Comparison of ENCODE assay signal across 21 cellular contexts in the genomic region with DNA sequence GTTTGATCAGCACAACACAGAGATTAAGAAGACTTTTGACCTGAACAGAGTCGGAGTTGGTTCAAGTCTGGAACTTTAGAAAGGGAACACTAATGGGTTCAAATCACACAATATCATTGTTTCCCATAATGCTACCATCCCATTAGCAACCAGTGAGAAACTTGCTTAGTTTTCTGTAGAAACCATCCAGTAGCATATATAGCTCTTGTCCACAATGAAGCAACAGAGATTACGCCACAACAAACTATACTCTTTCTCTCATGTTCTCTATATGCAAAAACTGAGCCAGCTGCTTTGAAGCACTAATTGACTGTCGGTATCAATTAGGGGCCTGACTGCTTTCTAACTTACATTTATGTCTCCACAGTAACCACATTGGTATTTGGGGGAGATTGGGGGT.
"Had no signal": no experiment of that assay in that cellular context is flagged by ENCODE, and none has a peak within 500 bp of the region (broad histone marks: within the 10 kb centered on the region; RNA-seq: fewer than 3 reads in every experiment).

No MANE protein-coding gene starts in this region.

- H3K79me2 ChIP-seq: parathyroid adenoma had no signal

- H3K9me3 ChIP-seq: psoas muscle, sigmoid colon had no signal

- H3K9ac ChIP-seq: parathyroid adenoma had no signal

- H3K4me1 ChIP-seq: parathyroid adenoma, psoas muscle, sigmoid colon had no signal

- H3K27me3 ChIP-seq: heart left ventricle, right atrium auricular region, sigmoid colon had no signal

- H2AFZ ChIP-seq: parathyroid adenoma had no signal

- FAIRE-seq: colon, endothelial cell of umbilical vein, islet of Langerhans had no signal

- H3K4me3 ChIP-seq: heart left ventricle, psoas muscle, right atrium auricular region, sigmoid colon, skin epidermis had no signal

- DNase-seq: effector CD4-positive, alpha-beta T cell; endodermal cell; erythroblast; foreskin melanocyte; heart left ventricle; hippocampal formation; kidney glomerular epithelial cell; mesendoderm; naive B cell; psoas muscle; sigmoid colon; stimulated activated CD4-positive, alpha-beta T cell treated with anti-CD3 and anti-CD28 coated beads, Interleukin-2, amount 100 ng/mL, for 24 hours; stimulated activated CD4-positive, alpha-beta T cell treated with anti-CD3 and anti-CD28 coated beads, Interleukin-4, amount 100 ng/mL, for 4 hours; stimulated activated naive CD4-positive, alpha-beta T cell; trophoblast cell had no signal

- H3K27ac ChIP-seq: parathyroid adenoma, psoas muscle, sigmoid colon, skin epidermis had no signal

- H3K36me3 ChIP-seq: heart left ventricle, right atrium auricular region, sigmoid colon had no signal

- ATAC-seq: heart left ventricle, psoas muscle had no signal
